In genomic region chr2:167771628-167772027, GRCh38 we compare ENCODE assay signal across 3 cellular contexts.
TF ChIP-seq lines count a peak whose summit lies in the region.

No MANE protein-coding gene starts in this region.

TF ChIP-seq in GM23338, 12 proteins besides CTCF, POLR2A, EP300 and RAD21:
- TF ChIP-seq STAT1 (IDR thresholded peaks at IDR 0.05; ENCODE audit: unreplicated experiment), result no peak

TF ChIP-seq in WTC11, 78 proteins besides CTCF, POLR2A, EP300 and RAD21:
- TF ChIP-seq E2F1 (CRISPR knock-in tag; IDR thresholded peaks at IDR 0.05) (no peak), TCF7 (CRISPR knock-in tag; IDR thresholded peaks at IDR 0.05; ENCODE audit: low read depth) (no peak), ATF2 (CRISPR knock-in tag; IDR thresholded peaks at IDR 0.05; ENCODE audit: borderline replicate concordance, low read depth) (no peak), ELF4 (CRISPR knock-in tag; IDR thresholded peaks at IDR 0.05; ENCODE audit: low read depth) (no peak), SOX15 (CRISPR knock-in tag; IDR thresholded peaks at IDR 0.05) (no peak), AR (CRISPR knock-in tag; IDR thresholded peaks at IDR 0.05) (no peak), CBFB (CRISPR knock-in tag; IDR thresholded peaks at IDR 0.05; ENCODE audit: low read depth) (no peak), MAX (CRISPR knock-in tag; IDR thresholded peaks at IDR 0.05) (no peak), ZBTB43 (CRISPR knock-in tag; IDR thresholded peaks at IDR 0.05) (no peak), RELA (CRISPR knock-in tag; IDR thresholded peaks at IDR 0.05; ENCODE audit: borderline replicate concordance) (no peak), TP53 (CRISPR knock-in tag; IDR thresholded peaks at IDR 0.05) (no peak), NR3C1 (CRISPR knock-in tag; conservative IDR thresholded peaks at IDR 0.05; ENCODE audit: low read depth) (no peak)

TF ChIP-seq in H1, 55 proteins besides CTCF, POLR2A, EP300 and RAD21:
- TF ChIP-seq CREB1 (IDR thresholded peaks at IDR 0.05), result no peak
- no peak for TF ChIP-seq EGR1 (IDR thresholded peaks at IDR 0.05; ENCODE audit: borderline replicate concordance, low read depth, low read length)
- TF ChIP-seq SP4 (IDR thresholded peaks at IDR 0.05; ENCODE audit: low read length), result no peak
- TF ChIP-seq TBP (IDR thresholded peaks at IDR 0.05; ENCODE audit: low read depth, low read length), result no peak
- TF ChIP-seq TAF7 (optimal IDR thresholded peaks at IDR 0.05; ENCODE audit: borderline replicate concordance, low read depth, low read length), result no peak
- no peak for TF ChIP-seq SUZ12 (IDR thresholded peaks at IDR 0.05; ENCODE audit: low read length)
- no peak for TF ChIP-seq MAX (IDR thresholded peaks at IDR 0.05)
- TF ChIP-seq KDM5A (IDR thresholded peaks at IDR 0.05; ENCODE audit: low read length), result no peak
- TF ChIP-seq RBBP5 (IDR thresholded peaks at IDR 0.05; ENCODE audit: borderline replicate concordance, low read depth, low read length), result no peak
- TF ChIP-seq MAFK (IDR thresholded peaks at IDR 0.05; ENCODE audit: low read depth, low read length), result no peak
